ENCODE assay signal across 8 cellular contexts in genomic region chr14:89767861-89768268, GRCh38.
DNase-seq lines count a peak whose midpoint lies in the region; ATAC-seq and TF ChIP-seq lines count a peak whose summit lies in the region.

No MANE protein-coding gene starts in this region.

- H3K36me3 ChIP-seq in neutrophil (no peaks in the 10 kb centered on the region), prostate gland (no peaks in the 10 kb centered on the region)

- intact Hi-C loops in prostate gland (cut with DNase I) = no loop called here

- peaks cover 21% of the 10 kb centered on the region for H3K4me1 Mint-ChIP-seq in activated CD8-positive, alpha-beta memory T cell treated with anti-CD3 and anti-CD28 coated beads, Interleukin-2, amount 10 ng/mL, durations not matched to agents 7 days and 5 days

- no peak overlapping the region for H3K27ac Mint-ChIP-seq in activated CD8-positive, alpha-beta memory T cell treated with anti-CD3 and anti-CD28 coated beads, Interleukin-2, amount 10 ng/mL, durations not matched to agents 7 days and 5 days

- CTCF ChIA-PET in AG04449 (lab: Yijun Ruan, JAX) = interaction anchor here (1.0 to 1.4 kb wide), 3 partner anchors 18 to 590 kb away, joined by 3 read pairs; no protein-coding TSS in a partner anchor
- CTCF ChIA-PET in activated CD8-positive, alpha-beta memory T cell treated with anti-CD3 and anti-CD28 coated beads, Interleukin-2, amount 10 ng/mL, durations not matched to agents 7 days and 5 days (lab: Charles Lee) = interaction anchor here (0.8 to 3.3 kb wide), 7 partner anchors 47 to 741 kb away, joined by 3 to 10 read pairs (median 4); no protein-coding TSS in a partner anchor

- TF ChIP-seq CTCF in AG04449 (IDR thresholded peaks at IDR 0.05; ENCODE audit: insufficient read depth, low read length, missing control alignments) (peak; percentile 66), neutrophil (IDR thresholded peaks at IDR 0.05) (peak; percentile 44), prostate gland (IDR thresholded peaks at IDR 0.05) (peak in 2 of 4 experiments; percentile 38 to 42)

- 54% methylated on average over 4 of the region's 4 CpGs for WGBS in prostate gland

- POLR2A ChIA-PET in AG04449 (lab: Yijun Ruan, JAX) = no interaction called here

- H3K27me3 Mint-ChIP-seq in activated CD8-positive, alpha-beta memory T cell treated with anti-CD3 and anti-CD28 coated beads, Interleukin-2, amount 10 ng/mL, durations not matched to agents 7 days and 5 days = peaks cover 12% of the 10 kb centered on the region

- H3K27me3 ChIP-seq in neutrophil (no peaks in the 10 kb centered on the region), prostate gland (replicated peaks; ENCODE audit: insufficient read depth) (no peaks in the 10 kb centered on the region)

- DNase-seq in AG04449 (ENCODE audit: low read depth, low spot score) = no peak
- DNase-seq in NCI-H82 (lab: John Stamatoyannopoulos, UW) = peak; percentile 76
- DNase-seq in activated CD8-positive, alpha-beta memory T cell treated with anti-CD3 and anti-CD28 coated beads, Interleukin-2, amount 10 ng/mL, durations not matched to agents 7 days and 5 days = peak; percentile 79
- no peak for DNase-seq in prostate gland (ENCODE audit: low spot score)

- H3K9me3 ChIP-seq in neutrophil = no peaks in the 10 kb centered on the region
- H3K9me3 ChIP-seq in prostate gland = no peaks in the 10 kb centered on the region

- ATAC-seq in GM18519 (IDR thresholded peaks at IDR 0.05; ENCODE audit: low FRiP score, unreplicated experiment) = peak; percentile 57
- peak; percentile 65 for ATAC-seq in HG03045 (IDR thresholded peaks at IDR 0.05; ENCODE audit: unreplicated experiment)
- ATAC-seq in activated CD8-positive, alpha-beta memory T cell treated with anti-CD3 and anti-CD28 coated beads, Interleukin-2, amount 10 ng/mL, durations not matched to agents 7 days and 5 days = peak; percentile 95
- ATAC-seq in esophagus mucosa = peak; percentile 80

- H3K36me3 Mint-ChIP-seq in activated CD8-positive, alpha-beta memory T cell treated with anti-CD3 and anti-CD28 coated beads, Interleukin-2, amount 10 ng/mL, durations not matched to agents 7 days and 5 days = no peaks in the 10 kb centered on the region

- H3K4me1 ChIP-seq in neutrophil (ENCODE audit: control insufficient read depth in 1 of 2, insufficient read depth in 1 of 2, low read depth in 1 of 2, low read length in 1 of 2) = peaks cover 30 to 38% of the 10 kb centered on the region in 2 experiments
- H3K4me1 ChIP-seq in prostate gland (replicated peaks) = no peaks in the 10 kb centered on the region

- no peak overlapping the region for H3K4me3 Mint-ChIP-seq in activated CD8-positive, alpha-beta memory T cell treated with anti-CD3 and anti-CD28 coated beads, Interleukin-2, amount 10 ng/mL, durations not matched to agents 7 days and 5 days

- H3K27ac ChIP-seq in neutrophil = peak overlapping the region; percentile 72
- H3K27ac ChIP-seq in prostate gland = no peak overlapping the region

- H3K4me3 ChIP-seq in AG04449 (ENCODE audit: low read depth, low read length) (no peak overlapping the region), neutrophil (ENCODE audit: low read depth in 1 of 2, low read length in 1 of 2) (no peak overlapping the region), prostate gland (no peak overlapping the region)

- no peak for TF ChIP-seq POLR2A in prostate gland (IDR thresholded peaks at IDR 0.05)

- H3K9me3 Mint-ChIP-seq in activated CD8-positive, alpha-beta memory T cell treated with anti-CD3 and anti-CD28 coated beads, Interleukin-2, amount 10 ng/mL, durations not matched to agents 7 days and 5 days (ENCODE audit: low read depth) = no peaks in the 10 kb centered on the region

Comparison
In these comparisons a context has a peak if more than half of its experiments do, and no peak if none do; other contexts are left out.
1. DNase-seq: peak in NCI-H82 (single experiment) and activated CD8-positive, alpha-beta memory T cell treated with anti-CD3 and anti-CD28 coated beads, Interleukin-2, amount 10 ng/mL, durations not matched to agents 7 days and 5 days (single experiment); none in AG04449 (single experiment) and prostate gland (single experiment).
2. Peak in every context shown above with its lines, with median percentiles within 50 percentile points of each other: ATAC-seq.